Comparison of ENCODE assay signal across 14 cellular contexts in genomic region chr5:66285343-66285942, GRCh38.
"Had no signal": no experiment of that assay in that cellular context is flagged by ENCODE, and none has a peak within 500 bp of the region (broad histone marks: within the 10 kb centered on the region; RNA-seq: fewer than 3 reads in every experiment).

No MANE protein-coding gene starts in this region.

- ATAC-seq: activated CD8-positive, alpha-beta T cell treated with anti-CD3 and anti-CD28 coated beads for 36 hours; gastroesophageal sphincter; left colon; pancreas had no signal

- DNase-seq: activated CD4-positive, CD25-positive, alpha-beta regulatory T cell; activated CD8-positive, alpha-beta T cell treated with anti-CD3 and anti-CD28 coated beads for 36 hours; activated naive CD4-positive, alpha-beta T cell treated with anti-CD3 and anti-CD28 coated beads, Interleukin-2, amount 50 U/mL, for 16 hours; erythroblast; left colon; midbrain; pancreas; stimulated activated CD4-positive, alpha-beta T cell treated with anti-CD3 and anti-CD28 coated beads, Interleukin-12 subunit alpha, Interleukin-12 subunit beta, amount 100 ng/mL, for 4 hours; stimulated activated naive CD4-positive, alpha-beta T cell treated with Interleukin-2 at 50 U/mL for 16 hours had no signal

- H3K27me3 ChIP-seq: cardiac muscle cell, gastroesophageal sphincter, pancreas, suprapubic skin had no signal

- H3K9me3 Mint-ChIP-seq: type B pancreatic cell had no signal

- H3K27ac ChIP-seq: cardiac muscle cell, gastroesophageal sphincter, pancreas, suprapubic skin had no signal

- H3K36me3 ChIP-seq: cardiac muscle cell, gastroesophageal sphincter, pancreas, suprapubic skin had no signal

- H3K27ac Mint-ChIP-seq: activated CD8-positive, alpha-beta T cell treated with anti-CD3 and anti-CD28 coated beads for 36 hours; type B pancreatic cell had no signal

- H3K36me3 Mint-ChIP-seq: type B pancreatic cell had no signal

- H3K4me1 ChIP-seq: gastroesophageal sphincter, pancreas, suprapubic skin had no signal

- H3K9me3 ChIP-seq: pancreas, suprapubic skin had no signal

- H3K4me3 ChIP-seq: cardiac muscle cell, gastroesophageal sphincter, lung, pancreas, suprapubic skin had no signal

- H3K27me3 Mint-ChIP-seq: activated CD8-positive, alpha-beta T cell treated with anti-CD3 and anti-CD28 coated beads for 36 hours had no signal

- H3K4me3 Mint-ChIP-seq: activated CD8-positive, alpha-beta T cell treated with anti-CD3 and anti-CD28 coated beads for 36 hours; type B pancreatic cell had no signal
